In genomic region chr9:84238652-84239051, GRCh38 we compare ENCODE assay signal across 14 cellular contexts.
A peak's percentile ranks its signal among the peaks of the same experiment; 100 is the strongest.
DNase-seq lines count a peak whose midpoint lies in the region; ATAC-seq and TF ChIP-seq lines count a peak whose summit lies in the region.
"Had no signal": no experiment of that assay in that cellular context is flagged by ENCODE, and none has a peak within 500 bp of the region (broad histone marks: within the 10 kb centered on the region; RNA-seq: fewer than 3 reads in every experiment).

No MANE protein-coding gene starts in this region.

- H3K27ac ChIP-seq in GM23248 = no peak overlapping the region
- no peak overlapping the region for H3K27ac ChIP-seq in OCI-LY1 (ENCODE audit: low read depth, low read length, poor library complexity, severe bottlenecking)
- H3K27ac ChIP-seq: dorsolateral prefrontal cortex, prostate gland, RWPE1 had no signal

- H3K27me3 ChIP-seq in BE2C = no peaks in the 10 kb centered on the region
- H3K27me3 ChIP-seq in GM23248 (replicated peaks; ENCODE audit: insufficient read depth) = no peaks in the 10 kb centered on the region
- H3K27me3 ChIP-seq in OCI-LY1 (ENCODE audit: insufficient read depth, low read length) = no peaks in the 10 kb centered on the region

- no peaks in the 10 kb centered on the region for H3K9me2 ChIP-seq in GM23248 (ENCODE audit: insufficient read depth)
- no peaks in the 10 kb centered on the region for H3K9me2 ChIP-seq in OCI-LY1 (ENCODE audit: low read depth, low read length)

- H4K20me1 ChIP-seq in GM23248 (ENCODE audit: insufficient read depth) (no peaks in the 10 kb centered on the region), OCI-LY1 (ENCODE audit: insufficient read depth, low read length) (no peaks in the 10 kb centered on the region)

- DNase-seq in BE2C (no peak), GM23248 (no peak), epithelial cell of proximal tubule (ENCODE audit: low read depth) (no peak), GOT3 (lab: John Stamatoyannopoulos, UW) (no peak), SK-N-DZ (ENCODE audit: low spot score) (no peak)
- DNase-seq: activated gamma-delta T cell, DND-41, dorsolateral prefrontal cortex, NCI-H1092 had no signal

- ATAC-seq in HG03460 (IDR thresholded peaks at IDR 0.05; ENCODE audit: unreplicated experiment) = no peak
- no peak for ATAC-seq in GM19463 (IDR thresholded peaks at IDR 0.05; ENCODE audit: unreplicated experiment)

- TF ChIP-seq CTCF in BE2C (IDR thresholded peaks at IDR 0.05; ENCODE audit: low read depth, low read length) (peak; percentile 41), OCI-LY1 (IDR thresholded peaks at IDR 0.05; ENCODE audit: low read length) (peak; percentile 78), epithelial cell of proximal tubule (conservative IDR thresholded peaks at IDR 0.05; ENCODE audit: low read depth, low read length) (peak; percentile 39)

- no peak overlapping the region for H3K4me2 ChIP-seq in GM23248 (ENCODE audit: unreplicated experiment)
- no peak overlapping the region for H3K4me2 ChIP-seq in OCI-LY1 (ENCODE audit: low read length)

- in situ Hi-C loops in GM23248 (cut with MboI) = no loop called here

- WGBS in GM23248 (ENCODE audit: low coverage in 1 of 2, low lambda C conversion rate in 2 of 2, missing lambda C conversion rate in 2 of 2), 2 experiments = 49 to 50% methylated on average over 4 of the region's 4 CpGs

- H3F3A ChIP-seq in GM23248 (ENCODE audit: insufficient read depth) = no peaks in the 10 kb centered on the region
- H3F3A ChIP-seq in OCI-LY1 (ENCODE audit: insufficient read depth, low read length) = no peaks in the 10 kb centered on the region

- H3K4me3 ChIP-seq in BE2C (ENCODE audit: low read depth, low read length) (no peak overlapping the region), GM23248 (no peak overlapping the region), OCI-LY1 (ENCODE audit: low read depth, low read length, poor library complexity, severe bottlenecking) (no peak overlapping the region), epithelial cell of proximal tubule (ENCODE audit: low read depth, low read length) (no peak overlapping the region)
- H3K4me3 ChIP-seq: dorsolateral prefrontal cortex, prostate gland had no signal

- H2AFZ ChIP-seq in GM23248 (peak overlapping the region; percentile 26; the same call in 1 of the 2 replicates), OCI-LY1 (ENCODE audit: low read length) (no peak overlapping the region)

- H3K36me3 ChIP-seq in BE2C = no peaks in the 10 kb centered on the region
- H3K36me3 ChIP-seq in GM23248 (ENCODE audit: low read depth) = no peaks in the 10 kb centered on the region
- H3K36me3 ChIP-seq in OCI-LY1 (ENCODE audit: insufficient read depth, low read length) = no peaks in the 10 kb centered on the region
- H3K36me3 ChIP-seq: prostate gland had no signal

- no peaks in the 10 kb centered on the region for H3K9me3 ChIP-seq in BE2C
- H3K9me3 ChIP-seq in GM23248 (ENCODE audit: low read depth) = no peaks in the 10 kb centered on the region
- H3K9me3 ChIP-seq in OCI-LY1 (ENCODE audit: low read length) = no peaks in the 10 kb centered on the region
- H3K9me3 ChIP-seq: prostate gland had no signal

- H3K4me1 ChIP-seq in BE2C (no peaks in the 10 kb centered on the region), GM23248 (ENCODE audit: insufficient read depth) (no peaks in the 10 kb centered on the region), OCI-LY1 (ENCODE audit: insufficient read depth, low read length, severe bottlenecking) (no peaks in the 10 kb centered on the region)
- H3K4me1 ChIP-seq: prostate gland had no signal

- H3K79me2 ChIP-seq in GM23248 (ENCODE audit: insufficient read depth) (no peaks in the 10 kb centered on the region), OCI-LY1 (ENCODE audit: insufficient read depth, low read length) (no peaks in the 10 kb centered on the region)

- no peak overlapping the region for H3K9ac ChIP-seq in GM23248
- no peak overlapping the region for H3K9ac ChIP-seq in OCI-LY1 (ENCODE audit: low read length)
